In the genomic region with DNA sequence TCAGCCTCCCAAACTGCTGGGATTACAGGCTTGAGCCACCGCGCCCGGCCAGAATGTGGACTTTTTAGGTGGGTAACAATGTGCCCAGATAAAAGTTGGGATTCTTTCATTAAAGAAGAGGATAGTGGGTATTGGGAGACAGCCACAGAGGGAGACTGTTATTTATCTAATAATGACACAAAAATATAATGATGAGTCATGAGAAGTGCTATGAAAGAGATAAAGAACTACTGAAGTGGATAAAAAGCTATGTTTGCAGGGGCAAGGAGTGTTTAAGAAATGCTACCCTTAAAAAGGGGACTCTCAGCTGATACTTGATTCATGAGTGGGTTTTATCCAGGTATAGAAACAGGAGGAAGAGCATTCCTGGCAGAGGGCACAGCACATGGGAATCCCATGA, we compare ENCODE assay signal across 2 cellular contexts.
TF ChIP-seq lines count a peak whose summit lies in the region.

No MANE protein-coding gene starts in this region.

TF ChIP-seq in A549, 52 proteins besides CTCF, POLR2A, EP300 and RAD21 (continued from another document):
- TF ChIP-seq, protein P1, sequence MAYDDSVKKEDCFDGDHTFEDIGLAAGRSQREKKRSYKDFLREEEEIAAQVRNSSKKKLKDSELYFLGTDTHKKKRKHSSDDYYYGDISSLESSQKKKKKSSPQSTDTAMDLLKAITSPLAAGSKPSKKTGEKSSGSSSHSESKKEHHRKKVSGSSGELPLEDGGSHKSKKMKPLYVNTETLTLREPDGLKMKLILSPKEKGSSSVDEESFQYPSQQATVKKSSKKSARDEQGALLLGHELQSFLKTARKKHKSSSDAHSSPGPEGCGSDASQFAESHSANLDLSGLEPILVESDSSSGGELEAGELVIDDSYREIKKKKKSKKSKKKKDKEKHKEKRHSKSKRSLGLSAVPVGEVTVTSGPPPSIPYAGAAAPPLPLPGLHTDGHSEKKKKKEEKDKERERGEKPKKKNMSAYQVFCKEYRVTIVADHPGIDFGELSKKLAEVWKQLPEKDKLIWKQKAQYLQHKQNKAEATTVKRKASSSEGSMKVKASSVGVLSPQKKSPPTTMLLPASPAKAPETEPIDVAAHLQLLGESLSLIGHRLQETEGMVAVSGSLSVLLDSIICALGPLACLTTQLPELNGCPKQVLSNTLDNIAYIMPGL (CRISPR knock-in tag; IDR thresholded peaks at IDR 0.05; ENCODE audit: borderline replicate concordance): no peak
- no peak for TF ChIP-seq GATA3 (IDR thresholded peaks at IDR 0.05; ENCODE audit: borderline replicate concordance)
- peak; percentile 52 for TF ChIP-seq MAFK (IDR thresholded peaks at IDR 0.05; ENCODE audit: partially characterized antibody)
- no peak for TF ChIP-seq ZFP36 (IDR thresholded peaks at IDR 0.05; ENCODE audit: borderline replicate concordance, partially characterized antibody)

TF ChIP-seq in IMR-90, 13 proteins besides CTCF, POLR2A, EP300 and RAD21 (continued from another document):
- TF ChIP-seq RFX5 (IDR thresholded peaks at IDR 0.05; ENCODE audit: low read depth, low read length): no peak
- TF ChIP-seq RCOR1 (IDR thresholded peaks at IDR 0.05; ENCODE audit: insufficient replicate concordance, low read length): no peak
- no peak for TF ChIP-seq CHD1 (IDR thresholded peaks at IDR 0.05; ENCODE audit: low read depth, low read length)
- TF ChIP-seq MAZ (IDR thresholded peaks at IDR 0.05; ENCODE audit: borderline replicate concordance, low read depth, low read length): no peak
- TF ChIP-seq, protein P2, sequence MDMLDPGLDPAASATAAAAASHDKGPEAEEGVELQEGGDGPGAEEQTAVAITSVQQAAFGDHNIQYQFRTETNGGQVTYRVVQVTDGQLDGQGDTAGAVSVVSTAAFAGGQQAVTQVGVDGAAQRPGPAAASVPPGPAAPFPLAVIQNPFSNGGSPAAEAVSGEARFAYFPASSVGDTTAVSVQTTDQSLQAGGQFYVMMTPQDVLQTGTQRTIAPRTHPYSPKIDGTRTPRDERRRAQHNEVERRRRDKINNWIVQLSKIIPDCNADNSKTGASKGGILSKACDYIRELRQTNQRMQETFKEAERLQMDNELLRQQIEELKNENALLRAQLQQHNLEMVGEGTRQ (IDR thresholded peaks at IDR 0.05; ENCODE audit: low read depth, low read length): no peak
